ENCODE assay signal across 2 cellular contexts in the genomic region with DNA sequence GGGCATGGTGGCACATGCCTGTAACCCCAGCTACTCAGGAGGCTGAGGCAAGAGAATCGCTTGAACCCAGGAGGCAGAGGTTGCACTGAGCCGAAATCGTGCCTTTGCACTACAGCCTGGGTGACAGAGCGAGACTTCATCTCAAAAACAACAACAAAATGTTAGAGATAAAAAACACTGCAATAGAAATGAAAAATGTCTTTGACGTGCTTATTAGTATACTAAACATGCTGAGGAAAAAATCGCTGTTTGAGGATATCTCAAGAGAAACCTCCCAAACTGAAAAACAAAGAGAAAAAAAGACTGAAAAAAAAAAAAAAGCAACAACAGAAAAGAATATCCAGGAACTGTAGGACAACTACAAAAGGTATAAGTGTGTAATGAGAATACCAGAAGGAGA.
TF ChIP-seq lines count a peak whose summit lies in the region.

No MANE protein-coding gene starts in this region.

TF ChIP-seq in HEK293, 187 proteins besides CTCF, POLR2A, EP300 and RAD21 (continued from another document):
- no peak for TF ChIP-seq ZNF223 (tag by site-specific recombination; IDR thresholded peaks at IDR 0.05)
- TF ChIP-seq PBX3 (CRISPR knock-in tag; IDR thresholded peaks at IDR 0.05) = no peak
- peak; percentile 63 for TF ChIP-seq SETDB1 (IDR thresholded peaks at IDR 0.05; ENCODE audit: insufficient read length, low read length)

TF ChIP-seq in K562, 482 proteins besides CTCF, POLR2A, EP300 and RAD21 (continued from another document):
- TF ChIP-seq ZNF766 (CRISPR knock-in tag; conservative IDR thresholded peaks at IDR 0.05) (peak; percentile 69; the same call in 1 of the 2 replicates), PHF8 (IDR thresholded peaks at IDR 0.05; ENCODE audit: borderline replicate concordance, low read length) (no peak), CBX3 (IDR thresholded peaks at IDR 0.05; ENCODE audit: borderline replicate concordance in 1 of 2, low read length in 2 of 2) (peak in 1 of 2 experiments; percentile 65; a peak in 2 of 3 replicates)
- TF ChIP-seq, protein P1, sequence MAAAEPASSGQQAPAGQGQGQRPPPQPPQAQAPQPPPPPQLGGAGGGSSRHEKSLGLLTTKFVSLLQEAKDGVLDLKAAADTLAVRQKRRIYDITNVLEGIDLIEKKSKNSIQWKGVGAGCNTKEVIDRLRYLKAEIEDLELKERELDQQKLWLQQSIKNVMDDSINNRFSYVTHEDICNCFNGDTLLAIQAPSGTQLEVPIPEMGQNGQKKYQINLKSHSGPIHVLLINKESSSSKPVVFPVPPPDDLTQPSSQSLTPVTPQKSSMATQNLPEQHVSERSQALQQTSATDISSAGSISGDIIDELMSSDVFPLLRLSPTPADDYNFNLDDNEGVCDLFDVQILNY (CRISPR knock-in tag; IDR thresholded peaks at IDR 0.05) = no peak
- TF ChIP-seq, protein P2, sequence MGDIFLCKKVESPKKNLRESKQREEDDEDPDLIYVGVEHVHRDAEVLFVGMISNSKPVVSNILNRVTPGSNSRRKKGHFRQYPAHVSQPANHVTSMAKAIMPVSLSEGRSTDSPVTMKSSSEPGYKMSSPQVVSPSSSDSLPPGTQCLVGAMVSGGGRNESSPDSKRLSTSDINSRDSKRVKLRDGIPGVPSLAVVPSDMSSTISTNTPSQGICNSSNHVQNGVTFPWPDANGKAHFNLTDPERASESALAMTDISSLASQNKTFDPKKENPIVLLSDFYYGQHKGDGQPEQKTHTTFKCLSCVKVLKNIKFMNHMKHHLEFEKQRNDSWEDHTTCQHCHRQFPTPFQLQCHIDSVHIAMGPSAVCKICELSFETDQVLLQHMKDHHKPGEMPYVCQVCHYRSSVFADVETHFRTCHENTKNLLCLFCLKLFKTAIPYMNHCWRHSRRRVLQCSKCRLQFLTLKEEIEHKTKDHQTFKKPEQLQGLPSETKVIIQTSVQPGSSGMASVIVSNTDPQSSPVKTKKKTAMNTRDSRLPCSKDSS (IDR thresholded peaks at IDR 0.05; ENCODE audit: low read depth, partially characterized antibody) = peak; percentile 81
